11 cellular contexts compared by ENCODE assay signal in the genomic region with DNA sequence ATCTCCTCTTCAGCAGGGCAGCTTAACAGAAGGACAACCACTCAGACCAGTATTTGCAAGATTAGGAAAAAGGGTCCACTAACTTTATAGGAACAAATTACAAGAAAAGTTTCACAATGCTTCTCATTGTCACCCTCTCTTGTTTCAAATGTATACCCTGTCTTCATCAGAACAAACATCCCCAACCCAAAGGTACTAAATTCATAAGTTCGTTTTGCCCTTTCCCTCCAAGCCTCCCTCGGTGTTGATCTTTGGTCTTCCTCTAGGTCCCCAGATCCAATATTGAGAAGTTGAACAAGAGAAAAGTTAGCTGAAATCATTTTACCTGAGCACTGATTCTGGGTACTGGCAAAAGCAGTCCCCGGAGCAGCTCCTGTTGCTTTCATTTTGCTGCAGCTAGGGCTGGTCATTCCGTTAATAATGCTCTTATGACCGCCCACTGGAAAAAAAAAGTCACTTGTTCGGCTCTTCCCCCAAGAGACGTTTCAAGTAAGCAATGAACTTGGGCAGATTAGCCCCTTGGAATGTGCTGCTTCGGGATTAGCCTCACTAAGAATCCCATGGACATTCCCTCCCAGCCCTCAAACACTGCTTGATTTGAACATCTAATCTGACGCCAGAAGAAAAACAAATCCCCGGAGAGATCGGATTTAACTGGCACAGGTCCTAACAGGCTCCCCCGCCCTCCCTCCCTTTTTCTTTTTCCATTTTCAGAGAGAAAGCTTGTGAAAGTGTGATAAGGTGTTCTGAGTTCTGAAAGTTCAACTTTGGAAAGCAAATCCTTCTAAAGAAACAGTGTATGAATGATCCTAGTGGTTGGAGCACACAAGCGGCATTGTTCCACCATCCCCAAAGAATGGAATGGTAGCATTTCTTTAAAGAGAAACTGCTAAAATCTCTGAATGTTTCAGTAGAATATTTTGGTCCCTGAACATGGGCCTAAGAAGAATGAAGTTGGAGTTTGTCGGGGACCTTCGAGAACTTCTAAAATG.
DNase-seq lines count a peak whose midpoint lies in the region; ATAC-seq and TF ChIP-seq lines count a peak whose summit lies in the region.
"Had no signal": no experiment of that assay in that cellular context is flagged by ENCODE, and none has a peak within 500 bp of the region (broad histone marks: within the 10 kb centered on the region; RNA-seq: fewer than 3 reads in every experiment).

No MANE protein-coding gene starts in this region.

- H3K9me3 ChIP-seq in HAP-1 (no peaks in the 10 kb centered on the region), skeletal muscle satellite cell (replicated peaks; ENCODE audit: low read length) (no peaks in the 10 kb centered on the region)

- H3K9ac ChIP-seq in skeletal muscle satellite cell (ENCODE audit: low read depth, low read length), result peak overlapping the region; percentile 80

- DNase-seq in HAP-1 (ENCODE audit: low spot score in 2 of 2) (peak; percentile 89 to 98), cardiac fibroblast (ENCODE audit: low read depth in 2 of 2) (peak; percentile 81 to 90), kidney glomerular epithelial cell (lab: John Stamatoyannopoulos, UW) (peak; percentile 28), C1 segment of cervical spinal cord (lab: John Stamatoyannopoulos, UW) (no peak), mesenteric fat pad (ENCODE audit: low spot score) (no peak), GDM1 (lab: John Stamatoyannopoulos, UW) (no peak)
- DNase-seq: DND-41, NCI-H1105, T-helper 1 cell had no signal

- in situ Hi-C loops in HAP-1 (cut with MboI; ENCODE audit: low sequenced_read_pairs), result no loop called here

- H3K4me1 ChIP-seq in HAP-1, result peaks cover 35% of the 10 kb centered on the region
- peaks cover 28% of the 10 kb centered on the region for H3K4me1 ChIP-seq in skeletal muscle satellite cell (ENCODE audit: control insufficient read depth, insufficient read depth, low read length)

- H3K27me3 ChIP-seq in HAP-1 (ENCODE audit: low read depth) (no peaks in the 10 kb centered on the region), skeletal muscle satellite cell (ENCODE audit: control insufficient read depth, insufficient read depth, low read length) (no peaks in the 10 kb centered on the region)

- peak overlapping the region; percentile 52 for H3K4me3 ChIP-seq in HAP-1
- H3K4me3 ChIP-seq in cardiac fibroblast (replicated peaks in 1 of 2; ENCODE audit: low read depth in 2 of 2, low read length in 2 of 2), result peak overlapping the region; percentile 47 to 60
- H3K4me3 ChIP-seq in skeletal muscle satellite cell (ENCODE audit: low read length), result peak overlapping the region; percentile 72

- H3K36me3 ChIP-seq in HAP-1 (replicated peaks) (peaks cover under 1% of the 10 kb centered on the region), skeletal muscle satellite cell (ENCODE audit: insufficient read depth, low read length) (no peaks in the 10 kb centered on the region)

- TF ChIP-seq CTCF in cardiac fibroblast (IDR thresholded peaks at IDR 0.05; ENCODE audit: low read depth, low read length), result no peak

- H3K4me2 ChIP-seq in skeletal muscle satellite cell (ENCODE audit: low read length), result peak overlapping the region; percentile 79

- no peak for ATAC-seq in GM19395 (IDR thresholded peaks at IDR 0.05; ENCODE audit: unreplicated experiment)

Comparison
In these comparisons a context has a peak if more than half of its experiments do, and no peak if none do; other contexts are left out.
1. DNase-seq: peak in HAP-1 (2 of 2), cardiac fibroblast (2 of 2) and kidney glomerular epithelial cell (single experiment); none in C1 segment of cervical spinal cord (0 of 14), mesenteric fat pad (single experiment) and GDM1 (single experiment).
2. Peak in every context shown above with its lines, with median percentiles within 50 percentile points of each other: H3K4me3 ChIP-seq.